ENCODE assay signal across 25 cellular contexts in the genomic region with DNA sequence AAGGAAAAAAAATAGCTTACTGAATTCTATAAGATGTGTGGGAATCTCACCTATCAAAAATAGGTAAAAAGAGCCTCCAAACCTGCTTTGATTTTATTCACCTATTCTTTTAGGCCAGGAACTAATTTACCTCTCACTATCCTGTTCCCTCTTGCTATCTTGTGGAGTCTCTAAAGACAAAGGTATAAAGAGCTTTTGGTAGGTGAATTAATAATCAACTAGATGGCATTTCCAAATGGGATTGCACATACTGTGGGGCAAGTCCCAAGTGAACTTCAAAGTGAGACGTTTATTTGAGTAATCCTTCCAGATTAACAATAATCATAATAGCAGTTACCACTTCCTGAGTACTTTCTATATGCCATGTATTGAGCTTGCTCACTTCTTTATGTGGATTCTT. TPM values are rescaled to one million over a fixed set of nuclear protein-coding genes. Genes with fewer than 3 reads are reported as not detected.
DNase-seq lines count a peak whose midpoint lies in the region; ATAC-seq, FAIRE-seq and TF ChIP-seq lines count a peak whose summit lies in the region.
"Had no signal": no experiment of that assay in that cellular context is flagged by ENCODE, and none has a peak within 500 bp of the region (broad histone marks: within the 10 kb centered on the region; RNA-seq: fewer than 3 reads in every experiment).

No MANE protein-coding gene starts in this region.

- peak overlapping the region; percentile 80; the same call in 2 of the 3 replicates for H3K4me2 ChIP-seq in A549

- TF ChIP-seq POLR2A in A549 (IDR thresholded peaks at IDR 0.05; ENCODE audit: low read length): no peak

- peaks cover 0 to 2% (median 0%) of the 10 kb centered on the region in 5 donors for H3K9me3 Mint-ChIP-seq in CD8-positive, alpha-beta memory T cell
- no peaks in the 10 kb centered on the region for H3K9me3 Mint-ChIP-seq in activated naive CD8-positive, alpha-beta T cell treated with anti-CD3 and anti-CD28 coated beads, Interleukin-2, amount 50 U/mL, for 24 hours
- no peaks in the 10 kb centered on the region for H3K9me3 Mint-ChIP-seq in naive thymus-derived CD8-positive, alpha-beta T cell
- peaks cover 4% of the 10 kb centered on the region for H3K9me3 Mint-ChIP-seq in glutamatergic neuron (ENCODE audit: unreplicated experiment)
- H3K9me3 Mint-ChIP-seq: mesothelial cell of epicardium; stimulated activated naive CD8-positive, alpha-beta T cell treated with anti-CD3 and anti-CD28 coated beads, Interleukin-15, Interleukin-2, amounts not matched to agents 100 ng/mL and 50 ng/mL, for 24 hours; T-helper 1 cell treated with Interleukin-12 subunit alpha and Interleukin-12 subunit beta and Interleukin-4 antibody, amounts not matched to agents 30 μg/mL and 1 μg/mL, for 36 hours had no signal

- no peak for DNase-seq in A549 (ENCODE audit: low read depth in 1 of 2, low spot score in 1 of 2)
- no peak for DNase-seq in CD8-positive, alpha-beta memory T cell
- DNase-seq in activated naive CD8-positive, alpha-beta T cell treated with anti-CD3 and anti-CD28 coated beads, Interleukin-2, amount 50 U/mL, for 24 hours: no peak
- no peak for DNase-seq in naive thymus-derived CD8-positive, alpha-beta T cell
- DNase-seq in UCSD-AML1 (lab: John Stamatoyannopoulos, UW; ENCODE audit: unreplicated experiment): no peak
- no peak for DNase-seq in glutamatergic neuron
- no peak for DNase-seq in NCI-H1092 treated with DMSO at 0.1 percent for 48 hours (lab: John Stamatoyannopoulos, UW)
- DNase-seq: activated CD8-positive, alpha-beta memory T cell treated with anti-CD3 and anti-CD28 coated beads for 24 hours; activated effector memory CD4-positive, alpha-beta T cell treated with anti-CD3 and anti-CD28 coated beads, Interleukin-2, amount 50 U/mL, for 16 hours; aorta; COR-L47; islet precursor cell; NCI-H1048; NCI-H2081; NCI-H524; occipital lobe; SHP77; sigmoid colon; trophoblast cell; WERI-Rb-1 had no signal

- no peak overlapping the region for H3K4me3 ChIP-seq in A549
- H3K4me3 ChIP-seq in CD8-positive, alpha-beta memory T cell (ENCODE audit: low read length): no peak overlapping the region

- H3K36me3 ChIP-seq in CD8-positive, alpha-beta memory T cell (ENCODE audit: insufficient read depth, low read length): peaks cover 12% of the 10 kb centered on the region

- H3K36me3 Mint-ChIP-seq in CD8-positive, alpha-beta memory T cell: peaks cover 3 to 46% (median 11%) of the 10 kb centered on the region in 3 donors
- peaks cover 9% of the 10 kb centered on the region for H3K36me3 Mint-ChIP-seq in activated naive CD8-positive, alpha-beta T cell treated with anti-CD3 and anti-CD28 coated beads, Interleukin-2, amount 50 U/mL, for 24 hours (ENCODE audit: low read depth)
- peaks cover 0 to 43% (median 7%) of the 10 kb centered on the region in 3 donors for H3K36me3 Mint-ChIP-seq in naive thymus-derived CD8-positive, alpha-beta T cell
- no peaks in the 10 kb centered on the region for H3K36me3 Mint-ChIP-seq in glutamatergic neuron (ENCODE audit: unreplicated experiment)

- H3K27ac Mint-ChIP-seq in CD8-positive, alpha-beta memory T cell: peak overlapping the region; percentile 36 to 86 (median 68)
- H3K27ac Mint-ChIP-seq in activated naive CD8-positive, alpha-beta T cell treated with anti-CD3 and anti-CD28 coated beads, Interleukin-2, amount 50 U/mL, for 24 hours: no peak overlapping the region
- H3K27ac Mint-ChIP-seq in naive thymus-derived CD8-positive, alpha-beta T cell: peak overlapping the region in 6 of 10 donors; percentile 44 to 83 (median 74)
- no peak overlapping the region for H3K27ac Mint-ChIP-seq in glutamatergic neuron (ENCODE audit: unreplicated experiment)
- H3K27ac Mint-ChIP-seq: mesothelial cell of epicardium; stimulated activated naive CD8-positive, alpha-beta T cell treated with anti-CD3 and anti-CD28 coated beads, Interleukin-15, Interleukin-2, amounts not matched to agents 100 ng/mL and 50 ng/mL, for 24 hours had no signal

- 8% methylated on average over 1 of the region's 1 CpG for WGBS in A549 (ENCODE audit: missing lambda C conversion rate)

- peaks cover 21% of the 10 kb centered on the region; the same call in 2 of the 3 replicates for H3K4me1 ChIP-seq in A549
- peaks cover 35% of the 10 kb centered on the region for H3K4me1 ChIP-seq in CD8-positive, alpha-beta memory T cell (ENCODE audit: insufficient read depth, low read length)

- TF ChIP-seq EP300 in A549 (IDR thresholded peaks at IDR 0.05): no peak

- FAIRE-seq in A549 (lab: Jason Lieb, UNC): no peak
- FAIRE-seq: K562 had no signal

- no peaks in the 10 kb centered on the region for H3K27me3 Mint-ChIP-seq in CD8-positive, alpha-beta memory T cell
- H3K27me3 Mint-ChIP-seq in activated naive CD8-positive, alpha-beta T cell treated with anti-CD3 and anti-CD28 coated beads, Interleukin-2, amount 50 U/mL, for 24 hours: no peaks in the 10 kb centered on the region
- no peaks in the 10 kb centered on the region for H3K27me3 Mint-ChIP-seq in naive thymus-derived CD8-positive, alpha-beta T cell
- peaks cover 6% of the 10 kb centered on the region for H3K27me3 Mint-ChIP-seq in glutamatergic neuron (ENCODE audit: unreplicated experiment)
- H3K27me3 Mint-ChIP-seq: stimulated activated naive CD8-positive, alpha-beta T cell treated with anti-CD3 and anti-CD28 coated beads, Interleukin-15, Interleukin-2, amounts not matched to agents 100 ng/mL and 50 ng/mL, for 24 hours had no signal

- TF ChIP-seq CTCF in A549 (IDR thresholded peaks at IDR 0.05) (no peak), glutamatergic neuron (IDR thresholded peaks at IDR 0.05; ENCODE audit: partially characterized antibody, unreplicated experiment) (no peak)

- ATAC-seq in A549 (no peak), GM18858 (IDR thresholded peaks at IDR 0.05; ENCODE audit: unreplicated experiment) (no peak)
- peak; percentile 24 for ATAC-seq in activated naive CD8-positive, alpha-beta T cell treated with anti-CD3 and anti-CD28 coated beads, Interleukin-2, amount 50 U/mL, for 24 hours
- no peak for ATAC-seq in naive thymus-derived CD8-positive, alpha-beta T cell
- ATAC-seq: K562 had no signal

- CTCF ChIA-PET in A549 (lab: Yijun Ruan, JAX): interaction anchor here (1.2 kb wide), 1 partner anchor 436 kb away, joined by 4 read pairs; no protein-coding TSS in a partner anchor
- CTCF ChIA-PET in CD8-positive, alpha-beta memory T cell (lab: Charles Lee): interaction anchor here (1.4 to 1.5 kb wide), 3 partner anchors 17 to 201 kb away, joined by 3 to 7 read pairs (median 4); no protein-coding TSS in a partner anchor

- no peaks in the 10 kb centered on the region for H3K9me3 ChIP-seq in A549
- no peaks in the 10 kb centered on the region for H3K9me3 ChIP-seq in CD8-positive, alpha-beta memory T cell (ENCODE audit: low read length)
- H3K9me3 ChIP-seq: sigmoid colon had no signal

- H3K27me3 ChIP-seq in CD8-positive, alpha-beta memory T cell (ENCODE audit: insufficient read depth, low read length, poor library complexity, severe bottlenecking): no peaks in the 10 kb centered on the region
- H3K27me3 ChIP-seq: sigmoid colon had no signal

- POLR2A ChIA-PET in A549 (lab: Yijun Ruan, JAX): no interaction called here
- POLR2A ChIA-PET in CD8-positive, alpha-beta memory T cell (lab: Charles Lee): interaction anchor here (0.6 to 0.9 kb wide), 2 partner anchors 43 to 88 kb away, joined by 3 to 4 read pairs; no protein-coding TSS in a partner anchor
- POLR2A ChIA-PET in naive thymus-derived CD8-positive, alpha-beta T cell (lab: Charles Lee): interaction anchor here (0.5 to 0.7 kb wide), 2 partner anchors 555 to 1370 kb away, joined by 3 to 4 read pairs; no protein-coding TSS in a partner anchor

- H3K4me1 Mint-ChIP-seq in CD8-positive, alpha-beta memory T cell: peaks cover 40 to 59% (median 57%) of the 10 kb centered on the region in 3 donors
- peaks cover 36% of the 10 kb centered on the region for H3K4me1 Mint-ChIP-seq in activated naive CD8-positive, alpha-beta T cell treated with anti-CD3 and anti-CD28 coated beads, Interleukin-2, amount 50 U/mL, for 24 hours
- peaks cover 15 to 56% (median 47%) of the 10 kb centered on the region in 4 donors for H3K4me1 Mint-ChIP-seq in naive thymus-derived CD8-positive, alpha-beta T cell
- peaks cover 6% of the 10 kb centered on the region for H3K4me1 Mint-ChIP-seq in glutamatergic neuron (ENCODE audit: low read depth, unreplicated experiment)

- no peak for TF ChIP-seq RAD21 in A549 (conservative IDR thresholded peaks at IDR 0.05 in 1 of 2, IDR thresholded peaks at IDR 0.05 in 1 of 2)

- H3K27ac ChIP-seq in A549: no peak overlapping the region
- H3K27ac ChIP-seq in CD8-positive, alpha-beta memory T cell (ENCODE audit: low read depth, low read length): no peak overlapping the region
- H3K27ac ChIP-seq: sigmoid colon, WERI-Rb-1 had no signal

- peak overlapping the region; percentile 79 to 91 (median 90) for H3K4me3 Mint-ChIP-seq in CD8-positive, alpha-beta memory T cell
- no peak overlapping the region for H3K4me3 Mint-ChIP-seq in activated naive CD8-positive, alpha-beta T cell treated with anti-CD3 and anti-CD28 coated beads, Interleukin-2, amount 50 U/mL, for 24 hours
- peak overlapping the region; percentile 26 to 93 (median 89) for H3K4me3 Mint-ChIP-seq in naive thymus-derived CD8-positive, alpha-beta T cell
- no peak overlapping the region for H3K4me3 Mint-ChIP-seq in glutamatergic neuron (ENCODE audit: unreplicated experiment)

TF ChIP-seq in A549, 52 proteins besides CTCF, POLR2A, EP300 and RAD21:
- TF ChIP-seq FOSL2 (IDR thresholded peaks at IDR 0.05): no peak
- no peak for TF ChIP-seq FOSL2 (CRISPR knock-in tag; IDR thresholded peaks at IDR 0.05)
- TF ChIP-seq MAFK (IDR thresholded peaks at IDR 0.05; ENCODE audit: partially characterized antibody): no peak
- TF ChIP-seq FOXS1 (CRISPR knock-in tag; IDR thresholded peaks at IDR 0.05): no peak
- TF ChIP-seq HEYL (CRISPR knock-in tag; IDR thresholded peaks at IDR 0.05): no peak
- TF ChIP-seq TFCP2L1 (CRISPR knock-in tag; IDR thresholded peaks at IDR 0.05): no peak
- no peak for TF ChIP-seq MYC (IDR thresholded peaks at IDR 0.05; ENCODE audit: borderline replicate concordance, low read length)
- no peak for TF ChIP-seq HOXB5 (CRISPR knock-in tag; IDR thresholded peaks at IDR 0.05)
- no peak for TF ChIP-seq MAZ (IDR thresholded peaks at IDR 0.05; ENCODE audit: borderline replicate concordance, low read depth, low read length)

RNA-seq across cellular contexts. Expression of gene FAM8A1, which starts 2.8 kb away (rescaled TPM):
- polyA plus RNA-seq in A549 (2011; rRNA removed) (7.6 and 9.0 TPM in 2 replicates), A549 (2017; fragmentation: RNase III; extraction: RNeasy Plus Mini Kit Qiagen cat#74134 plus additional on column Dnase treatment) (4.7 to 5.5 TPM (median 5.5 TPM) in 3 replicates)
- 0.96 and 1.6 TPM in 2 replicates for polyA plus RNA-seq in A549 (2012; cell fraction: cytosol; rRNA removed)
- polyA plus RNA-seq in A549 (2012; cell fraction: nucleus; rRNA removed): 0.96 and 1.1 TPM in 2 replicates
- polyA minus RNA-seq in A549 (2011; rRNA and poly(A)+ RNA removed): 2.0 and 2.3 TPM in 2 replicates
- total RNA-seq in CD8-positive, alpha-beta memory T cell: 1 to 10 TPM; 4.7 to 5.1 TPM
- polyA plus RNA-seq in CD8-positive, alpha-beta memory T cell: 8.3 TPM
- 10 to 100 TPM; 22.2 to 24.6 TPM for total RNA-seq in naive thymus-derived CD8-positive, alpha-beta T cell
- 1 to 10 TPM; 4.8 to 5.6 (median 4.9) TPM for polyA plus RNA-seq in naive thymus-derived CD8-positive, alpha-beta T cell
- total RNA-seq in glutamatergic neuron (ENCODE audit: unreplicated experiment): 16.5 TPM

Comparison
In these comparisons a context has a peak if more than half of its experiments do, and no peak if none do; other contexts are left out.
1. H3K27ac Mint-ChIP-seq: peak in CD8-positive, alpha-beta memory T cell (8 of 8) and naive thymus-derived CD8-positive, alpha-beta T cell (6 of 10); none in activated naive CD8-positive, alpha-beta T cell treated with anti-CD3 and anti-CD28 coated beads, Interleukin-2, amount 50 U/mL, for 24 hours (single experiment) and glutamatergic neuron (single experiment).
2. H3K4me3 Mint-ChIP-seq: peak in CD8-positive, alpha-beta memory T cell (7 of 7) and naive thymus-derived CD8-positive, alpha-beta T cell (10 of 10); none in activated naive CD8-positive, alpha-beta T cell treated with anti-CD3 and anti-CD28 coated beads, Interleukin-2, amount 50 U/mL, for 24 hours (single experiment) and glutamatergic neuron (single experiment).